Comparison of ENCODE assay signal across 13 cellular contexts in genomic region chr12:105445261-105446015, GRCh38.
DNase-seq lines count a peak whose midpoint lies in the region; ATAC-seq, FAIRE-seq and TF ChIP-seq lines count a peak whose summit lies in the region.
"Had no signal": no experiment of that assay in that cellular context is flagged by ENCODE, and none has a peak within 500 bp of the region (broad histone marks: within the 10 kb centered on the region; RNA-seq: fewer than 3 reads in every experiment).

No MANE protein-coding gene starts in this region.

- H2AFZ ChIP-seq in endothelial cell of umbilical vein (ENCODE audit: low read depth, low read length) (no peak overlapping the region), neural cell (ENCODE audit: low read depth, low read length) (peak overlapping the region; percentile 3)

- dilution Hi-C loops in endothelial cell of umbilical vein (cut with MboI; ENCODE audit: extremely low pct_ligation_motif_present, low sequenced_read_pairs): no loop called here

- H3K27me3 ChIP-seq in endothelial cell of umbilical vein (ENCODE audit: control insufficient read depth in 2 of 2, insufficient read depth in 2 of 2, low read length in 2 of 2): no peaks in the 10 kb centered on the region
- H3K27me3 ChIP-seq in neural cell (ENCODE audit: insufficient read depth, low read depth, low read length): no peaks in the 10 kb centered on the region

- no peak for ATAC-seq in omental fat pad (ENCODE audit: low FRiP score)
- ATAC-seq: activated CD8-positive, alpha-beta memory T cell treated with anti-CD3 and anti-CD28 coated beads, Interleukin-2, amount 10 ng/mL, durations not matched to agents 7 days and 5 days; naive thymus-derived CD4-positive, alpha-beta T cell had no signal

- H3K4me1 ChIP-seq in endothelial cell of umbilical vein (ENCODE audit: control insufficient read depth, extremely low read depth, insufficient read depth, low read length) (peaks cover 29% of the 10 kb centered on the region), kidney (ENCODE audit: control insufficient read depth in 1 of 2, insufficient read depth in 1 of 2, low read depth in 1 of 2, low read length in 2 of 2) (no peaks in the 10 kb centered on the region)

- H3K4me3 ChIP-seq in endothelial cell of umbilical vein (replicated peaks in 1 of 3; ENCODE audit: insufficient read depth in 1 of 3, low read depth in 1 of 3, low read length in 3 of 3): no peak overlapping the region
- no peak overlapping the region for H3K4me3 ChIP-seq in neural cell (ENCODE audit: low read length)
- H3K4me3 ChIP-seq in kidney (ENCODE audit: low read length in 2 of 2): no peak overlapping the region
- H3K4me3 ChIP-seq: thoracic aorta had no signal

- no peaks in the 10 kb centered on the region for H4K20me1 ChIP-seq in endothelial cell of umbilical vein (replicated peaks; ENCODE audit: control insufficient read depth, extremely low read depth, insufficient read depth, low read length)
- no peaks in the 10 kb centered on the region for H4K20me1 ChIP-seq in neural cell (ENCODE audit: insufficient read depth)

- TF ChIP-seq CTCF in endothelial cell of umbilical vein (IDR thresholded peaks at IDR 0.05; ENCODE audit: extremely low read depth in 1 of 2, insufficient read depth in 1 of 2, low read depth in 1 of 2, low read length in 2 of 2) (no peak), neural cell (IDR thresholded peaks at IDR 0.05; ENCODE audit: poor library complexity, severe bottlenecking) (no peak), omental fat pad (IDR thresholded peaks at IDR 0.05) (no peak), kidney (IDR thresholded peaks at IDR 0.05; ENCODE audit: borderline replicate concordance, extremely low read depth, insufficient read depth) (no peak), GM20000 (IDR thresholded peaks at IDR 0.05; ENCODE audit: extremely low read depth, missing control alignments) (no peak)

- POLR2A ChIA-PET in endothelial cell of umbilical vein (lab: Charles Lee): interaction anchor here (1.1 to 2.1 kb wide), 3 partner anchors 22 to 40 kb away, joined by 6 to 16 read pairs (median 15); no protein-coding TSS in a partner anchor

- H3K9ac ChIP-seq in endothelial cell of umbilical vein (replicated peaks; ENCODE audit: extremely low read depth, insufficient read depth, low read length) (peak overlapping the region; percentile 81), neural cell (ENCODE audit: low read length) (no peak overlapping the region), kidney (ENCODE audit: low read length in 2 of 2) (no peak overlapping the region)

- peak overlapping the region; percentile 65 for H3K4me2 ChIP-seq in endothelial cell of umbilical vein (ENCODE audit: insufficient read depth, low read length)
- H3K4me2 ChIP-seq in neural cell (ENCODE audit: low read length): no peak overlapping the region

- CTCF ChIA-PET in endothelial cell of umbilical vein (lab: Charles Lee): interaction anchor here (0.7 to 3.4 kb wide), 15 partner anchors 9 to 691 kb away, joined by 3 to 19 read pairs (median 7); no protein-coding TSS in a partner anchor

- peak overlapping the region; percentile 98 for H3K27ac ChIP-seq in endothelial cell of umbilical vein (ENCODE audit: insufficient read depth, low read depth, low read length)
- H3K27ac ChIP-seq in neural cell (ENCODE audit: low read length): peak overlapping the region; percentile 5
- peak overlapping the region in 1 of 2 donors; percentile 23 for H3K27ac ChIP-seq in kidney (ENCODE audit: low read depth in 2 of 2, low read length in 2 of 2)
- H3K27ac ChIP-seq: thoracic aorta had no signal

- H3K36me3 ChIP-seq in endothelial cell of umbilical vein (ENCODE audit: control insufficient read depth in 2 of 2, extremely low read depth in 1 of 2, insufficient read depth in 2 of 2, low read length in 2 of 2) (no peaks in the 10 kb centered on the region), neural cell (ENCODE audit: insufficient read depth, low read length) (no peaks in the 10 kb centered on the region), kidney (ENCODE audit: control insufficient read depth in 1 of 2, insufficient read depth in 2 of 2, low read length in 2 of 2) (no peaks in the 10 kb centered on the region)
- H3K36me3 ChIP-seq: thoracic aorta had no signal

- FAIRE-seq in endothelial cell of umbilical vein (lab: Jason Lieb, UNC) (peak; percentile 96), kidney (lab: Jason Lieb, UNC) (no peak)
- FAIRE-seq: GM12891 had no signal

- TF ChIP-seq RAD21 in neural cell (conservative IDR thresholded peaks at IDR 0.05): no peak

- no peaks in the 10 kb centered on the region for H3K9me3 ChIP-seq in endothelial cell of umbilical vein (replicated peaks; ENCODE audit: control insufficient read depth, insufficient read depth, low read length)
- no peaks in the 10 kb centered on the region for H3K9me3 ChIP-seq in neural cell (ENCODE audit: low read length)
- H3K9me3 ChIP-seq in kidney (ENCODE audit: control insufficient read depth in 1 of 2, low read length in 2 of 2): no peaks in the 10 kb centered on the region
- H3K9me3 ChIP-seq: thoracic aorta had no signal

- no peaks in the 10 kb centered on the region for H3K9me2 ChIP-seq in neural cell (ENCODE audit: insufficient read depth, low read length)

- H3F3A ChIP-seq in neural cell (ENCODE audit: insufficient read depth, low read length, poor library complexity, severe bottlenecking): no peaks in the 10 kb centered on the region

- intact Hi-C loops in endothelial cell of umbilical vein (cut with micrococcal nuclease) (loop anchor here (1.0 to 2.0 kb wide), 6 partner anchors 11 to 40 kb away; no protein-coding TSS in a partner anchor), kidney (cut with DNase I) (no loop called here)

- peak; percentile 86 for TF ChIP-seq POLR2A in endothelial cell of umbilical vein (IDR thresholded peaks at IDR 0.05; ENCODE audit: low read depth, low read length)

- TF ChIP-seq EP300 in neural cell (conservative IDR thresholded peaks at IDR 0.05; ENCODE audit: poor library complexity, severe bottlenecking): no peak

- H3K79me2 ChIP-seq in endothelial cell of umbilical vein (ENCODE audit: control insufficient read depth, insufficient read depth, low read length) (no peaks in the 10 kb centered on the region), neural cell (replicated peaks; ENCODE audit: insufficient read depth, low read length) (no peaks in the 10 kb centered on the region)

- no peaks in the 10 kb centered on the region for H3K9me1 ChIP-seq in endothelial cell of umbilical vein (replicated peaks; ENCODE audit: control insufficient read depth, extremely low read depth, insufficient read depth, low read length)

- peak; percentile 75 for DNase-seq in EL
- peak; percentile 16 to 63 for DNase-seq in NCI-H526 (lab: John Stamatoyannopoulos, UW)
- peak; percentile 98 for DNase-seq in endothelial cell of umbilical vein (ENCODE audit: low read depth, low spot score)
- no peak for DNase-seq in medulla oblongata (ENCODE audit: extremely low spot score)
- no peak for DNase-seq in omental fat pad (ENCODE audit: low spot score)
- DNase-seq in kidney: no peak
- no peak for DNase-seq in GM20000 (ENCODE audit: low spot score)
- DNase-seq: activated CD8-positive, alpha-beta memory T cell treated with anti-CD3 and anti-CD28 coated beads, Interleukin-2, amount 10 ng/mL, durations not matched to agents 7 days and 5 days; CD4-positive, CD25-positive, alpha-beta regulatory T cell; naive thymus-derived CD4-positive, alpha-beta T cell had no signal

- BruUV-seq in endothelial cell of umbilical vein (replicated peaks; lab: Mats Ljungman, UMichigan): TSS peak; percentile 77

TF ChIP-seq in endothelial cell of umbilical vein, 7 proteins besides CTCF, POLR2A, EP300 and RAD21:
- TF ChIP-seq MYC (IDR thresholded peaks at IDR 0.05; ENCODE audit: low read depth, low read length) (no peak), MAX (IDR thresholded peaks at IDR 0.05; ENCODE audit: insufficient read depth, insufficient read length) (no peak), JUN (IDR thresholded peaks at IDR 0.05; ENCODE audit: borderline replicate concordance, insufficient read depth, insufficient read length, low read depth) (peak; percentile 93), FOS (IDR thresholded peaks at IDR 0.05; ENCODE audit: borderline replicate concordance, insufficient read depth, low read length) (peak; percentile 18), GATA2 (IDR thresholded peaks at IDR 0.05; ENCODE audit: insufficient read depth, insufficient read length, low read depth, low read length) (peak; percentile 94), POLR2AphosphoS5 (IDR thresholded peaks at IDR 0.05; ENCODE audit: insufficient read depth, low read depth, low read length) (peak; percentile 94), EZH2 (IDR thresholded peaks at IDR 0.05; ENCODE audit: borderline replicate concordance, low read depth, low read length, severe bottlenecking) (no peak)

TF ChIP-seq in neural cell, 6 proteins besides CTCF, POLR2A, EP300 and RAD21 (continues in another document):
- no peak for TF ChIP-seq SMC3 (conservative IDR thresholded peaks at IDR 0.05; ENCODE audit: poor library complexity)
- TF ChIP-seq POLR2AphosphoS5 (IDR thresholded peaks at IDR 0.05): no peak
- no peak for TF ChIP-seq REST (IDR thresholded peaks at IDR 0.05; ENCODE audit: borderline replicate concordance)
- TF ChIP-seq MXI1 (conservative IDR thresholded peaks at IDR 0.05; ENCODE audit: poor library complexity, severe bottlenecking): no peak
- no peak for TF ChIP-seq EZH2 (IDR thresholded peaks at IDR 0.05; ENCODE audit: borderline replicate concordance, insufficient read depth, low read length, poor library complexity, severe bottlenecking)

Comparison
In these comparisons a context has a peak if more than half of its experiments do, and no peak if none do; other contexts are left out.
1. DNase-seq: peak in EL (single experiment), NCI-H526 (2 of 2) and endothelial cell of umbilical vein (single experiment); none in medulla oblongata (single experiment), omental fat pad (single experiment), kidney (single experiment) and GM20000 (single experiment).